In the genomic region with DNA sequence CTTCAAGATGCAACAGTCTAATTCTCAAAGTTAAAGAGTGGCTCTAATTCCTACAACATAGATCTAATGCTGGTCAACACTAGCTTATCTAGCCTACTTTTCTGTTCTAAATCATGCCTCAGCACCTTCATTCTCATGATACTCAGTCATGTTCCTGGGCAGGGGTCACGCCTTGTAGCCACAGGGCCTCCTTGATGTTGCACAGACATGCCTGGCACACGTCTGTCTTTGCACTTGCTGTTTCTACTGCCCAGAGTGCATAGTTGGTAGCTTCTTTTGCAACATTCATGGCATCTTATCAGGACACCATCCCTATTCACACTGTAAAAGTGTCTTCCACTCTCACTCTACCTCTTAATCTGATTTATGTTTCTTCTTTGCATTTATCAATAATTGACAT, we compare ENCODE assay signal across 1 cellular context.
TF ChIP-seq lines count a peak whose summit lies in the region.

No MANE protein-coding gene starts in this region.

TF ChIP-seq in GM23338, 12 proteins besides CTCF, POLR2A, EP300 and RAD21 (continued from another document):
- TF ChIP-seq, protein P1, sequence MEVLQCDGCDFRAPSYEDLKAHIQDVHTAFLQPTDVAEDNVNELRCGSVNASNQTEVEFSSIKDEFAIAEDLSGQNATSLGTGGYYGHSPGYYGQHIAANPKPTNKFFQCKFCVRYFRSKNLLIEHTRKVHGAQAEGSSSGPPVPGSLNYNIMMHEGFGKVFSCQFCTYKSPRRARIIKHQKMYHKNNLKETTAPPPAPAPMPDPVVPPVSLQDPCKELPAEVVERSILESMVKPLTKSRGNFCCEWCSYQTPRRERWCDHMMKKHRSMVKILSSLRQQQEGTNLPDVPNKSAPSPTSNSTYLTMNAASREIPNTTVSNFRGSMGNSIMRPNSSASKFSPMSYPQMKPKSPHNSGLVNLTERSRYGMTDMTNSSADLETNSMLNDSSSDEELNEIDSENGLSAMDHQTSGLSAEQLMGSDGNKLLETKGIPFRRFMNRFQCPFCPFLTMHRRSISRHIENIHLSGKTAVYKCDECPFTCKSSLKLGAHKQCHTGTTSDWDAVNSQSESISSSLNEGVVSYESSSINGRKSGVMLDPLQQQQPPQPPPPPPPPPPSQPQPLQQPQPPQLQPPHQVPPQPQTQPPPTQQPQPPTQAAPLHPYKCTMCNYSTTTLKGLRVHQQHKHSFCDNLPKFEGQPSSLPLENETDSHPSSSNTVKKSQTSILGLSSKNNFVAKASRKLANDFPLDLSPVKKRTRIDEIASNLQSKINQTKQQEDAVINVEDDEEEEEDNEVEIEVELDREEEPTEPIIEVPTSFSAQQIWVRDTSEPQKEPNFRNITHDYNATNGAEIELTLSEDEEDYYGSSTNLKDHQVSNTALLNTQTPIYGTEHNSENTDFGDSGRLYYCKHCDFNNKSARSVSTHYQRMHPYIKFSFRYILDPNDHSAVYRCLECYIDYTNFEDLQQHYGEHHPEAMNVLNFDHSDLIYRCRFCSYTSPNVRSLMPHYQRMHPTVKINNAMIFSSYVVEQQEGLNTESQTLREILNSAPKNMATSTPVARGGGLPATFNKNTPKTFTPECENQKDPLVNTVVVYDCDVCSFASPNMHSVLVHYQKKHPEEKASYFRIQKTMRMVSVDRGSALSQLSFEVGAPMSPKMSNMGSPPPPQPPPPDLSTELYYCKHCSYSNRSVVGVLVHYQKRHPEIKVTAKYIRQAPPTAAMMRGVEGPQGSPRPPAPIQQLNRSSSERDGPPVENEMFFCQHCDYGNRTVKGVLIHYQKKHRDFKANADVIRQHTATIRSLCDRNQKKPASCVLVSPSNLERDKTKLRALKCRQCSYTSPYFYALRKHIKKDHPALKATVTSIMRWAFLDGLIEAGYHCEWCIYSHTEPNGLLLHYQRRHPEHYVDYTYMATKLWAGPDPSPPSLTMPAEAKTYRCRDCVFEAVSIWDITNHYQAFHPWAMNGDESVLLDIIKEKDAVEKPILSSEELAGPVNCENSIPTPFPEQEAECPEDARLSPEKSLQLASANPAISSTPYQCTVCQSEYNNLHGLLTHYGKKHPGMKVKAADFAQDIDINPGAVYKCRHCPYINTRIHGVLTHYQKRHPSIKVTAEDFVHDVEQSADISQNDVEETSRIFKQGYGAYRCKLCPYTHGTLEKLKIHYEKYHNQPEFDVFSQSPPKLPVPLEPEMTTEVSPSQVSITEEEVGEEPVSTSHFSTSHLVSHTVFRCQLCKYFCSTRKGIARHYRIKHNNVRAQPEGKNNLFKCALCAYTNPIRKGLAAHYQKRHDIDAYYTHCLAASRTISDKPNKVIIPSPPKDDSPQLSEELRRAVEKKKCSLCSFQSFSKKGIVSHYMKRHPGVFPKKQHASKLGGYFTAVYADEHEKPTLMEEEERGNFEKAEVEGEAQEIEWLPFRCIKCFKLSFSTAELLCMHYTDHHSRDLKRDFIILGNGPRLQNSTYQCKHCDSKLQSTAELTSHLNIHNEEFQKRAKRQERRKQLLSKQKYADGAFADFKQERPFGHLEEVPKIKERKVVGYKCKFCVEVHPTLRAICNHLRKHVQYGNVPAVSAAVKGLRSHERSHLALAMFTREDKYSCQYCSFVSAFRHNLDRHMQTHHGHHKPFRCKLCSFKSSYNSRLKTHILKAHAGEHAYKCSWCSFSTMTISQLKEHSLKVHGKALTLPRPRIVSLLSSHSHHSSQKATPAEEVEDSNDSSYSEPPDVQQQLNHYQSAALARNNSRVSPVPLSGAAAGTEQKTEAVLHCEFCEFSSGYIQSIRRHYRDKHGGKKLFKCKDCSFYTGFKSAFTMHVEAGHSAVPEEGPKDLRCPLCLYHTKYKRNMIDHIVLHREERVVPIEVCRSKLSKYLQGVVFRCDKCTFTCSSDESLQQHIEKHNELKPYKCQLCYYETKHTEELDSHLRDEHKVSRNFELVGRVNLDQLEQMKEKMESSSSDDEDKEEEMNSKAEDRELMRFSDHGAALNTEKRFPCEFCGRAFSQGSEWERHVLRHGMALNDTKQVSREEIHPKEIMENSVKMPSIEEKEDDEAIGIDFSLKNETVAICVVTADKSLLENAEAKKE (CRISPR knock-in tag; IDR thresholded peaks at IDR 0.05), result no peak
- TF ChIP-seq REST (IDR thresholded peaks at IDR 0.05; ENCODE audit: unreplicated experiment), result no peak
- no peak for TF ChIP-seq NANOG (IDR thresholded peaks at IDR 0.05; ENCODE audit: borderline replicate concordance)
- no peak for TF ChIP-seq ZNF114 (CRISPR knock-in tag; IDR thresholded peaks at IDR 0.05)
- TF ChIP-seq EZH2 (IDR thresholded peaks at IDR 0.05; ENCODE audit: low read depth, unreplicated experiment), result no peak
- TF ChIP-seq JUNB (IDR thresholded peaks at IDR 0.05; ENCODE audit: unreplicated experiment), result no peak
- no peak for TF ChIP-seq ETS1 (IDR thresholded peaks at IDR 0.05)
TF ChIP-seq in GM23338: peak in this region for 0.
